13 cellular contexts compared by ENCODE assay signal in the genomic region with DNA sequence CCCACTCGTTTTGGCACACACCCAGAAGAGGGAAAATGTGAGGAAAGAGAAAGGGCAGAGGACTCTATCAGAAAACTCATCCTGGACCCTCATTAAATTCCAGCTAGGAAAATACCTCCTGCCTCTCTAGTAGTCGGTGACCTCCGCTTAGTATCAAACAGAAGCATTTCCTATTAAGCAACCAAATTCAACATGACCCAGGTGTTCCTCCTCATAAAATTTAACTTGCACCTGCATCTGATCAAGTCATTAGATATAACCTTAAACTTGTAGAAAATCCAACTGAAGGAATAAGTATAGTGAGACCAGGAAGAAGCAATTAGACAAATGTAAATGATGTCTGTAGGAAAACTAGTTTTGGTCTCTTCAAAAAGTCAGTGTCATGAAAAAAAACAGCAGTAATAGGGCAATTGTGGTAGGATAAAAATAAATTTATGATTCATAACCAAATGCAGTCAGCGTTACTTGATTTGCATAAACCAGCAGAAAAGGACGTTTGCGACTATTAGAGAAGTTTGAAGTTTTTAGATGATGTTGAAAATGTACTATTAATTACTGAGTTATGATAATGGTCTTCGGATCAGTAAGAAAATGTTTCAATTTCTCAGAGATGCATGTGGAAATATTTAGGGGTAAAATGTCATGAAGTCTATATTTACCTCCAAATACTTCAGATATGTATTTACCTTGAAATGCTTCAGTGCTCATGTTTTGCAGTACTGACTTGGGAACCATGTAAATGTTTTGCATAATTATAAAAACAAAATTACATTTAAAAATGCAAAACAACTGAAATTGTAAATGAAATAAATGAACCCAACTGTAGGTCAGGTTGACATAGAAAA. TPM values are rescaled to one million over a fixed set of nuclear protein-coding genes. Genes with fewer than 3 reads are reported as not detected.
A peak's percentile ranks its signal among the peaks of the same experiment; 100 is the strongest.
DNase-seq lines count a peak whose midpoint lies in the region; ATAC-seq and TF ChIP-seq lines count a peak whose summit lies in the region.
"Had no signal": no experiment of that assay in that cellular context is flagged by ENCODE, and none has a peak within 500 bp of the region (broad histone marks: within the 10 kb centered on the region; RNA-seq: fewer than 3 reads in every experiment).

No MANE protein-coding gene starts in this region.

- no peak for TF ChIP-seq CTCF in C4-2B (conservative IDR thresholded peaks at IDR 0.05)
- no peak for TF ChIP-seq CTCF in type B pancreatic cell (conservative IDR thresholded peaks at IDR 0.05)

- ATAC-seq in GM18870 (IDR thresholded peaks at IDR 0.05; ENCODE audit: unreplicated experiment) (peak; percentile 40), HG02798 (IDR thresholded peaks at IDR 0.05; ENCODE audit: poor library complexity, unreplicated experiment) (peak; percentile 49)
- ATAC-seq in effector memory CD8-positive, alpha-beta T cell (replicated peaks): no peak
- ATAC-seq: Right ventricle myocardium inferior had no signal

- no peak overlapping the region for H3K4me3 Mint-ChIP-seq in effector memory CD8-positive, alpha-beta T cell
- H3K4me3 Mint-ChIP-seq in type B pancreatic cell: no peak overlapping the region
- H3K4me3 Mint-ChIP-seq: CD4-positive, alpha-beta memory T cell had no signal

- DNase-seq in NCI-H526 treated with DMSO at 0.1 percent for 48 hours (lab: John Stamatoyannopoulos, UW) (peak; percentile 86), T1000 (lab: John Stamatoyannopoulos, UW) (no peak), type B pancreatic cell (ENCODE audit: extremely low spot score, unreplicated experiment) (no peak), OCI-M2 (lab: John Stamatoyannopoulos, UW; ENCODE audit: unreplicated experiment) (no peak)
- DNase-seq in effector memory CD8-positive, alpha-beta T cell: no peak
- DNase-seq: CD4-positive, alpha-beta memory T cell; hypothalamus had no signal

- H3K27ac Mint-ChIP-seq in effector memory CD8-positive, alpha-beta T cell: no peak overlapping the region
- no peak overlapping the region for H3K27ac Mint-ChIP-seq in type B pancreatic cell

- no peaks in the 10 kb centered on the region for H3K9me3 Mint-ChIP-seq in effector memory CD8-positive, alpha-beta T cell
- no peaks in the 10 kb centered on the region for H3K9me3 Mint-ChIP-seq in type B pancreatic cell
- H3K9me3 Mint-ChIP-seq: CD4-positive, alpha-beta memory T cell had no signal

- H3K4me1 Mint-ChIP-seq in effector memory CD8-positive, alpha-beta T cell (ENCODE audit: low read depth in 2 of 2): peaks cover 5 to 7% of the 10 kb centered on the region in 2 donors
- no peaks in the 10 kb centered on the region for H3K4me1 Mint-ChIP-seq in type B pancreatic cell (ENCODE audit: unreplicated experiment)

- peak overlapping the region; percentile 10; the same call in 1 of the 2 replicates for H3K27ac ChIP-seq in C4-2B
- H3K27ac ChIP-seq: KMS-11, neutrophil had no signal

- no peaks in the 10 kb centered on the region for H3K36me3 Mint-ChIP-seq in effector memory CD8-positive, alpha-beta T cell (ENCODE audit: insufficient read depth)
- H3K36me3 Mint-ChIP-seq in type B pancreatic cell: no peaks in the 10 kb centered on the region
- H3K36me3 Mint-ChIP-seq: CD4-positive, alpha-beta memory T cell had no signal

- peaks cover 0 to 5% of the 10 kb centered on the region in 2 donors for H3K27me3 Mint-ChIP-seq in effector memory CD8-positive, alpha-beta T cell
- H3K27me3 Mint-ChIP-seq in type B pancreatic cell: no peaks in the 10 kb centered on the region
- H3K27me3 Mint-ChIP-seq: CD4-positive, alpha-beta memory T cell had no signal

RNA-seq across cellular contexts. Expression of a gene that starts 44.6 kb away (rescaled TPM):
- not detected in 2 replicates for total RNA-seq in type B pancreatic cell (ENCODE audit: low replicate concordance)
- total RNA-seq: CD4-positive, alpha-beta memory T cell; Right ventricle myocardium inferior had no signal
